Comparison of ENCODE assay signal across 11 cellular contexts in the genomic region with DNA sequence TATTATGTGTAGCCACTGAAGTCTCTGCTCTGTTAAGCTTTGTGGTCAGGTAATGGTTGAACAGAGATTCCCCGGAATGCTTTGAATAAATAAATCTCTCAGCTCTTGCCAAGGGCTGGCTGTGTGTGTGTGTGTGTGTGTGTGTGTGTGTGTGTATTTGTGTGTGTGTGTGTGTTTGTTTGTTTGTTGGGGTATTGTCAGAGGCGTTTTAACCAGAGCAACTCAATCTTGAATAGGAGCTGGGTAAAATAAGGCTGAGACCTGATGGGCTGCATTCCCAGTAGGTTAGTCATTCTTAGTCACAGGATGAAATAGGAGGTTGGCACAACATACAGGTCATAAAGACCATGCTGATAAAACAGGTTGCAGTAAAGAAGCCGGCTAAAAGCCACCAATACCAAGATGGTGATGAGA.
A peak's percentile ranks its signal among the peaks of the same experiment; 100 is the strongest.
DNase-seq lines count a peak whose midpoint lies in the region; ATAC-seq, FAIRE-seq and TF ChIP-seq lines count a peak whose summit lies in the region.
"Had no signal": no experiment of that assay in that cellular context is flagged by ENCODE, and none has a peak within 500 bp of the region (broad histone marks: within the 10 kb centered on the region; RNA-seq: fewer than 3 reads in every experiment).

No MANE protein-coding gene starts in this region.

- H3K27ac ChIP-seq in keratinocyte (ENCODE audit: control insufficient read depth, insufficient read depth, low read length) (no peak overlapping the region), sigmoid colon (no peak overlapping the region)

- no peak overlapping the region for H2AFZ ChIP-seq in keratinocyte (ENCODE audit: control insufficient read depth, low read length)

- FAIRE-seq in keratinocyte (lab: Jason Lieb, UNC): peak; percentile 82

- H3K4me1 ChIP-seq in keratinocyte (ENCODE audit: control insufficient read depth, extremely low read depth, insufficient read depth, low read length) (peaks cover 15% of the 10 kb centered on the region), sigmoid colon (peaks cover 0 to 9% (median 0%) of the 10 kb centered on the region in 4 donors)

- no peak for TF ChIP-seq POLR2A in sigmoid colon (IDR thresholded peaks at IDR 0.05)

- dilution Hi-C loops in keratinocyte (cut with MboI; ENCODE audit: extremely low pct_ligation_motif_present, low sequenced_read_pairs): no loop called here

- H4K20me1 ChIP-seq in keratinocyte (ENCODE audit: control insufficient read depth, extremely low read depth, insufficient read depth, low read length): no peaks in the 10 kb centered on the region

- TF ChIP-seq EP300 in Ishikawa (IDR thresholded peaks at IDR 0.05; ENCODE audit: borderline replicate concordance): peak; percentile 54; the same call in 1 of the 2 replicates
- no peak for TF ChIP-seq EP300 in sigmoid colon (IDR thresholded peaks at IDR 0.05)

- ATAC-seq in GM21381 (IDR thresholded peaks at IDR 0.05; ENCODE audit: unreplicated experiment): no peak
- ATAC-seq in GM18502 (IDR thresholded peaks at IDR 0.05; ENCODE audit: poor library complexity, unreplicated experiment): no peak
- ATAC-seq: activated CD8-positive, alpha-beta T cell treated with anti-CD3 and anti-CD28 coated beads for 36 hours; left cardiac atrium had no signal

- TF ChIP-seq CTCF in AG10803 (conservative IDR thresholded peaks at IDR 0.05; ENCODE audit: low read length) (no peak), keratinocyte (optimal IDR thresholded peaks at IDR 0.05 in 1 of 3, IDR thresholded peaks at IDR 0.05 in 1 of 3, conservative IDR thresholded peaks at IDR 0.05 in 1 of 3; ENCODE audit: extremely low read depth in 1 of 3, insufficient read depth in 2 of 3, low read length in 3 of 3) (no peak), sigmoid colon (IDR thresholded peaks at IDR 0.05) (no peak)

- DNase-seq in AG10803 (ENCODE audit: low read depth) (peak; percentile 2), amniotic epithelial cell (ENCODE audit: low read depth) (peak; percentile 63), keratinocyte (ENCODE audit: low read depth, low spot score) (peak; percentile 33), NCI-H187 (lab: John Stamatoyannopoulos, UW) (no peak), sigmoid colon (no peak)
- DNase-seq: activated CD8-positive, alpha-beta T cell treated with anti-CD3 and anti-CD28 coated beads for 36 hours; left cardiac atrium; NCI-H2081 treated with DMSO at 0.1 percent for 48 hours had no signal

- peak overlapping the region; percentile 26 for H3K4me2 ChIP-seq in keratinocyte (ENCODE audit: control insufficient read depth, extremely low read depth, insufficient read depth, low read depth, low read length)

- H3K79me2 ChIP-seq in keratinocyte (ENCODE audit: control insufficient read depth, insufficient read depth, low read length): no peaks in the 10 kb centered on the region

- no peak for TF ChIP-seq RAD21 in Ishikawa (IDR thresholded peaks at IDR 0.05; ENCODE audit: low read depth)

- H3K9me3 ChIP-seq in keratinocyte (ENCODE audit: control insufficient read depth, low read depth, low read length) (no peaks in the 10 kb centered on the region), sigmoid colon (no peaks in the 10 kb centered on the region)

- no peaks in the 10 kb centered on the region for H3K9me1 ChIP-seq in keratinocyte (ENCODE audit: control insufficient read depth, extremely low read depth, insufficient read depth, low read length)

- H3K36me3 ChIP-seq in keratinocyte (ENCODE audit: control insufficient read depth in 2 of 2, extremely low read depth in 1 of 2, insufficient read depth in 2 of 2, low read length in 2 of 2): no peaks in the 10 kb centered on the region
- H3K36me3 ChIP-seq in sigmoid colon: no peaks in the 10 kb centered on the region

- 12 to 57% methylated on average over 3 of the region's 3 CpGs for WGBS in sigmoid colon, 2 donors

- H3K27me3 ChIP-seq in keratinocyte (ENCODE audit: control insufficient read depth, extremely low read depth, insufficient read depth, low read length) (no peaks in the 10 kb centered on the region), sigmoid colon (no peaks in the 10 kb centered on the region)

- H3K9ac ChIP-seq in keratinocyte (ENCODE audit: control insufficient read depth, extremely low read depth, insufficient read depth, low read length): no peak overlapping the region

- intact Hi-C loops in sigmoid colon (cut with DNase I): no loop called here

- no peak overlapping the region for H3K4me3 ChIP-seq in AG10803 (ENCODE audit: low read length)
- no peak overlapping the region for H3K4me3 ChIP-seq in keratinocyte (ENCODE audit: control insufficient read depth in 2 of 3, extremely low read depth in 1 of 3, insufficient read depth in 2 of 3, low read depth in 1 of 3, low read length in 3 of 3)
- no peak overlapping the region for H3K4me3 ChIP-seq in sigmoid colon

TF ChIP-seq in Ishikawa, 13 proteins besides CTCF, POLR2A, EP300 and RAD21:
- TF ChIP-seq TEAD4 (IDR thresholded peaks at IDR 0.05) (peak; percentile 90), TCF12 (IDR thresholded peaks at IDR 0.05; ENCODE audit: low read depth) (peak; percentile 74; the same call in 1 of the 2 replicates), EGR1 (IDR thresholded peaks at IDR 0.05) (no peak), TAF1 (IDR thresholded peaks at IDR 0.05; ENCODE audit: low read depth) (no peak), CEBPB (IDR thresholded peaks at IDR 0.05) (no peak), NFIC (IDR thresholded peaks at IDR 0.05) (peak; percentile 77; the same call in 1 of the 2 replicates)
- TF ChIP-seq, protein P1, sequence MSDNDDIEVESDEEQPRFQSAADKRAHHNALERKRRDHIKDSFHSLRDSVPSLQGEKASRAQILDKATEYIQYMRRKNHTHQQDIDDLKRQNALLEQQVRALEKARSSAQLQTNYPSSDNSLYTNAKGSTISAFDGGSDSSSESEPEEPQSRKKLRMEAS (IDR thresholded peaks at IDR 0.05): no peak
- TF ChIP-seq, protein P2, sequence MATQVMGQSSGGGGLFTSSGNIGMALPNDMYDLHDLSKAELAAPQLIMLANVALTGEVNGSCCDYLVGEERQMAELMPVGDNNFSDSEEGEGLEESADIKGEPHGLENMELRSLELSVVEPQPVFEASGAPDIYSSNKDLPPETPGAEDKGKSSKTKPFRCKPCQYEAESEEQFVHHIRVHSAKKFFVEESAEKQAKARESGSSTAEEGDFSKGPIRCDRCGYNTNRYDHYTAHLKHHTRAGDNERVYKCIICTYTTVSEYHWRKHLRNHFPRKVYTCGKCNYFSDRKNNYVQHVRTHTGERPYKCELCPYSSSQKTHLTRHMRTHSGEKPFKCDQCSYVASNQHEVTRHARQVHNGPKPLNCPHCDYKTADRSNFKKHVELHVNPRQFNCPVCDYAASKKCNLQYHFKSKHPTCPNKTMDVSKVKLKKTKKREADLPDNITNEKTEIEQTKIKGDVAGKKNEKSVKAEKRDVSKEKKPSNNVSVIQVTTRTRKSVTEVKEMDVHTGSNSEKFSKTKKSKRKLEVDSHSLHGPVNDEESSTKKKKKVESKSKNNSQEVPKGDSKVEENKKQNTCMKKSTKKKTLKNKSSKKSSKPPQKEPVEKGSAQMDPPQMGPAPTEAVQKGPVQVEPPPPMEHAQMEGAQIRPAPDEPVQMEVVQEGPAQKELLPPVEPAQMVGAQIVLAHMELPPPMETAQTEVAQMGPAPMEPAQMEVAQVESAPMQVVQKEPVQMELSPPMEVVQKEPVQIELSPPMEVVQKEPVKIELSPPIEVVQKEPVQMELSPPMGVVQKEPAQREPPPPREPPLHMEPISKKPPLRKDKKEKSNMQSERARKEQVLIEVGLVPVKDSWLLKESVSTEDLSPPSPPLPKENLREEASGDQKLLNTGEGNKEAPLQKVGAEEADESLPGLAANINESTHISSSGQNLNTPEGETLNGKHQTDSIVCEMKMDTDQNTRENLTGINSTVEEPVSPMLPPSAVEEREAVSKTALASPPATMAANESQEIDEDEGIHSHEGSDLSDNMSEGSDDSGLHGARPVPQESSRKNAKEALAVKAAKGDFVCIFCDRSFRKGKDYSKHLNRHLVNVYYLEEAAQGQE (IDR thresholded peaks at IDR 0.05; ENCODE audit: low read depth): no peak

Comparison
In these comparisons a context has a peak if more than half of its experiments do, and no peak if none do; other contexts are left out.
1. DNase-seq: peak in AG10803 (single experiment), amniotic epithelial cell (single experiment) and keratinocyte (single experiment); none in NCI-H187 (0 of 2) and sigmoid colon (single experiment).